ENCODE assay signal across 8 cellular contexts in genomic region chr1:99728494-99729235, GRCh38. TPM values are rescaled to one million over a fixed set of nuclear protein-coding genes. Genes with fewer than 3 reads are reported as not detected.
A peak's percentile ranks its signal among the peaks of the same experiment; 100 is the strongest.
DNase-seq lines count a peak whose midpoint lies in the region; ATAC-seq, FAIRE-seq and TF ChIP-seq lines count a peak whose summit lies in the region.

No MANE protein-coding gene starts in this region.

- peak overlapping the region in 3 of 7 donors; percentile 5 to 26 (median 10) for H3K27ac Mint-ChIP-seq in CD14-positive monocyte

- H3K4me1 Mint-ChIP-seq in CD14-positive monocyte = peaks cover 13% of the 10 kb centered on the region

- H3K27me3 ChIP-seq in Peyer's patch (no peaks in the 10 kb centered on the region), upper lobe of left lung (no peaks in the 10 kb centered on the region)

- 64 to 66% methylated on average over 4 of the region's 4 CpGs for WGBS in upper lobe of left lung, 2 donors

- ATAC-seq in upper lobe of left lung (ENCODE audit: low FRiP score in 2 of 2) = peak in 1 of 2 donors; percentile 56

- H3K4me3 Mint-ChIP-seq in CD14-positive monocyte = peak overlapping the region in 1 of 2 donors; percentile 61

- intact Hi-C loops in CD14-positive monocyte (cut with micrococcal nuclease) = no loop called here

- H3K36me3 ChIP-seq in Peyer's patch (no peaks in the 10 kb centered on the region), upper lobe of left lung (no peaks in the 10 kb centered on the region)

- H3K27me3 Mint-ChIP-seq in CD14-positive monocyte (ENCODE audit: low read depth in 3 of 3) = peaks cover 0 to 1% (median 0%) of the 10 kb centered on the region in 3 donors

- H3K4me3 ChIP-seq in Peyer's patch = no peak overlapping the region
- H3K4me3 ChIP-seq in upper lobe of left lung = no peak overlapping the region

- H3K9me3 Mint-ChIP-seq in CD14-positive monocyte = peaks cover 0 to 3% (median 0%) of the 10 kb centered on the region in 7 donors

- no peak for TF ChIP-seq POLR2A in H54 (IDR thresholded peaks at IDR 0.05; ENCODE audit: low read depth, low read length)
- TF ChIP-seq POLR2A in Peyer's patch (IDR thresholded peaks at IDR 0.05) = no peak
- TF ChIP-seq POLR2A in upper lobe of left lung (IDR thresholded peaks at IDR 0.05) = no peak

- H3K27ac ChIP-seq in Peyer's patch (no peak overlapping the region), upper lobe of left lung (peak overlapping the region; percentile 26 to 54 (median 44))

- TF ChIP-seq CTCF in CD14-positive monocyte (IDR thresholded peaks at IDR 0.05) (peak; percentile 56), Peyer's patch (IDR thresholded peaks at IDR 0.05) (peak in 5 of 6 experiments; percentile 27 to 50 (median 38)), upper lobe of left lung (IDR thresholded peaks at IDR 0.05) (peak in 4 of 6 experiments; percentile 20 to 49 (median 40))

- TF ChIP-seq EP300 in upper lobe of left lung (IDR thresholded peaks at IDR 0.05) = no peak

- no peak for DNase-seq in CD14-positive monocyte (ENCODE audit: low spot score)
- peak; percentile 16 for DNase-seq in H54 (ENCODE audit: insufficient read length, low spot score)
- no peak for DNase-seq in Peyer's patch
- DNase-seq in germinal center (ENCODE audit: low spot score) = peak; percentile 7
- DNase-seq in upper lobe of left lung = no peak
- no peak for DNase-seq in activated gamma-delta T cell (lab: John Stamatoyannopoulos, UW)
- DNase-seq in DMS79 treated with DMSO at 0.1 percent for 48 hours (lab: John Stamatoyannopoulos, UW) = no peak
- no peak for DNase-seq in NCI-H187 treated with DMSO at 0.1 percent for 48 hours (lab: John Stamatoyannopoulos, UW)

- peaks cover 27% of the 10 kb centered on the region in 2 donors for H3K36me3 Mint-ChIP-seq in CD14-positive monocyte

- FAIRE-seq in H54 (lab: Jason Lieb, UNC) = peak; percentile 6

- H3K4me1 ChIP-seq in Peyer's patch (peaks cover 0 to 4% (median 0%) of the 10 kb centered on the region in 4 donors), upper lobe of left lung (peaks cover 0 to 6% (median 2%) of the 10 kb centered on the region in 4 donors)

- H3K9me3 ChIP-seq in Peyer's patch = no peaks in the 10 kb centered on the region
- H3K9me3 ChIP-seq in upper lobe of left lung = no peaks in the 10 kb centered on the region

RNA-seq across cellular contexts. Expression of gene FRRS1, which starts 37.8 kb away (rescaled TPM):
- polyA plus RNA-seq in CD14-positive monocyte = 1 to 10 TPM in 1 of 2 donors, under 1 TPM in 1; 0.61 to 2.1 TPM
- total RNA-seq in Peyer's patch (10 to 100 TPM in 2 of 4 donors, 1 to 10 TPM in 2; 6.9 to 17.0 (median 11.9) TPM), upper lobe of left lung (10 to 100 TPM in 2 of 6 donors, 1 to 10 TPM in 4; 2.2 to 12.6 (median 9.3) TPM)

Comparison
In these comparisons a context has a peak if more than half of its experiments do, and no peak if none do; other contexts are left out.
1. DNase-seq: peak in H54 (single experiment) and germinal center (single experiment); none in CD14-positive monocyte (single experiment), Peyer's patch (0 of 3), upper lobe of left lung (0 of 2), activated gamma-delta T cell (single experiment), DMS79 treated with DMSO at 0.1 percent for 48 hours (single experiment) and NCI-H187 treated with DMSO at 0.1 percent for 48 hours (single experiment).
2. H3K27ac ChIP-seq: peak in upper lobe of left lung (4 of 4); none in Peyer's patch (0 of 4).
3. Peak in every context shown above with its lines, with median percentiles within 50 percentile points of each other: CTCF ChIP-seq.